Comparison of ENCODE assay signal across 12 cellular contexts in the genomic region with DNA sequence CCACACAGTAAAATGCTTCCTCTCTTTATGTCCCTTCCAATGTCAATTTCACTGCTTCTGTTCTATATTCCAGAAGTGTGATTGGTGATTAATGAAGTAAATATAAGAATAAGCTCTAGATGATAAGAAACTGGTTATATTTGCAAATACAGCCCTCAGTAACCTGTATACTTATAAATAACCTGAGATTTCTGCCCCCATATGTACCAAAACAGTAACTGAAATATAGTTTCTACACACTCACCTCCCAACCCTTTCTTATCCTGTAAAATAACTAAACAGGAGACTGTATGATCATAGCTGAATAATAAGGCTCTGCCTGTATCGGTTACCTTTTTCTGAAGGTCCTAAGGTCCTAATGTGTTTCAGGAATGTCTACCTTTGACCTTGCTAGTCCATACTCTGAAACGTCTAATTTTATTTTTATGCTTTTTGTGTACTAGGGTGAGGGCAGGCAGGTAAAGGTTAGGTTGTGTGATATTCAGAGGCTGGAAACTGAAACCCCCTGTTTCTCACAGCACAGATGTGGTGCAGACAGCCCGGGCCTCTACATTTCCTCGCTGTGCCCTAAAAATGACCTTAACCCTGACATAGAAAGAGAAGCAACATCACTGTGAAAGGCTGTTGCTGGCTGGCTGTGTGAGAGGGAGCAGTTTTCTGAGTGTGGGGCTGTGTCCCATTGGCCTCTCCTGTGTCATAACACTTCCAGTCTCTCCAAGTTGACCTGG.
DNase-seq lines count a peak whose midpoint lies in the region; ATAC-seq and TF ChIP-seq lines count a peak whose summit lies in the region.
"Had no signal": no experiment of that assay in that cellular context is flagged by ENCODE, and none has a peak within 500 bp of the region (broad histone marks: within the 10 kb centered on the region; RNA-seq: fewer than 3 reads in every experiment).

No MANE protein-coding gene starts in this region.

- no peaks in the 10 kb centered on the region for H3K9me3 ChIP-seq in MM.1S (replicated peaks; ENCODE audit: insufficient read depth, low read length)
- no peaks in the 10 kb centered on the region for H3K9me3 ChIP-seq in lower lobe of right lung

- H2AFZ ChIP-seq in MM.1S (ENCODE audit: low read length), result no peak overlapping the region

- H3K36me3 ChIP-seq in MM.1S (replicated peaks; ENCODE audit: insufficient read depth, low read length), result no peaks in the 10 kb centered on the region
- no peaks in the 10 kb centered on the region for H3K36me3 ChIP-seq in lower lobe of right lung

- H3K79me2 ChIP-seq in MM.1S (ENCODE audit: low read length), result no peaks in the 10 kb centered on the region

- no peak overlapping the region for H3K9ac ChIP-seq in MM.1S (ENCODE audit: low read length)

- H3K27me3 ChIP-seq in MM.1S (replicated peaks; ENCODE audit: insufficient read depth, low read length), result no peaks in the 10 kb centered on the region
- H3K27me3 ChIP-seq in lower lobe of right lung (ENCODE audit: low read depth), result no peaks in the 10 kb centered on the region

- peaks cover 9% of the 10 kb centered on the region for H3F3A ChIP-seq in MM.1S (ENCODE audit: insufficient read depth, low read length)

- H4K20me1 ChIP-seq in MM.1S (ENCODE audit: insufficient read depth, low read length), result no peaks in the 10 kb centered on the region

- peak; percentile 84 for DNase-seq in MM.1S
- DNase-seq in DMS53 treated with DMSO at 0.1 percent for 48 hours (lab: John Stamatoyannopoulos, UW; ENCODE audit: unreplicated experiment), result no peak
- no peak for DNase-seq in lower lobe of right lung
- DNase-seq in foreskin fibroblast, result no peak
- DNase-seq in substantia nigra (lab: John Stamatoyannopoulos, UW), result no peak
- DNase-seq: activated CD8-positive, alpha-beta memory T cell treated with anti-CD3 and anti-CD28 coated beads, Interleukin-2, amount 50 U/mL, for 48 hours; effector CD4-positive, alpha-beta T cell; mesenchymal stem cell; NCI-H446 treated with DMSO at 0.1 percent for 48 hours had no signal

- H3K4me3 ChIP-seq in MM.1S (ENCODE audit: low read length) (peak overlapping the region; percentile 8; the same call in 1 of the 2 replicates), lower lobe of right lung (no peak overlapping the region), foreskin fibroblast (ENCODE audit: low read depth in 1 of 2, low read length in 2 of 2) (no peak overlapping the region)

- TF ChIP-seq CTCF in MM.1S (IDR thresholded peaks at IDR 0.05; ENCODE audit: low read length) (no peak), lower lobe of right lung (IDR thresholded peaks at IDR 0.05) (no peak), foreskin fibroblast (IDR thresholded peaks at IDR 0.05; ENCODE audit: low read depth, low read length) (no peak)

- peak overlapping the region; percentile 51 for H3K4me2 ChIP-seq in MM.1S (ENCODE audit: low read depth, low read length)

- no peaks in the 10 kb centered on the region for H3K9me2 ChIP-seq in MM.1S (replicated peaks; ENCODE audit: insufficient read depth, low read length)

- peaks cover 20% of the 10 kb centered on the region; the same call in 1 of the 2 replicates for H3K4me1 ChIP-seq in MM.1S (ENCODE audit: low read length)
- no peaks in the 10 kb centered on the region for H3K4me1 ChIP-seq in lower lobe of right lung

- ATAC-seq in GM18508 (IDR thresholded peaks at IDR 0.05; ENCODE audit: insufficient read depth, unreplicated experiment) (peak; percentile 86), GM21367 (IDR thresholded peaks at IDR 0.05; ENCODE audit: unreplicated experiment) (peak; percentile 89), HG02970 (IDR thresholded peaks at IDR 0.05; ENCODE audit: low FRiP score, unreplicated experiment) (peak; percentile 74), lower lobe of right lung (no peak)

- intact Hi-C loops in lower lobe of right lung (cut with DNase I), result no loop called here

- H3K27ac ChIP-seq in MM.1S (ENCODE audit: low read length) (peak overlapping the region; percentile 13; the same call in 1 of the 2 replicates), lower lobe of right lung (no peak overlapping the region), substantia nigra (ENCODE audit: low read depth, low read length, poor library complexity, severe bottlenecking) (no peak overlapping the region)

Comparison
In these comparisons a context has a peak if more than half of its experiments do, and no peak if none do; other contexts are left out.
1. ATAC-seq: peak in GM18508 (single experiment), GM21367 (single experiment) and HG02970 (single experiment); none in lower lobe of right lung (0 of 2).